25 cellular contexts compared by ENCODE assay signal in the genomic region with DNA sequence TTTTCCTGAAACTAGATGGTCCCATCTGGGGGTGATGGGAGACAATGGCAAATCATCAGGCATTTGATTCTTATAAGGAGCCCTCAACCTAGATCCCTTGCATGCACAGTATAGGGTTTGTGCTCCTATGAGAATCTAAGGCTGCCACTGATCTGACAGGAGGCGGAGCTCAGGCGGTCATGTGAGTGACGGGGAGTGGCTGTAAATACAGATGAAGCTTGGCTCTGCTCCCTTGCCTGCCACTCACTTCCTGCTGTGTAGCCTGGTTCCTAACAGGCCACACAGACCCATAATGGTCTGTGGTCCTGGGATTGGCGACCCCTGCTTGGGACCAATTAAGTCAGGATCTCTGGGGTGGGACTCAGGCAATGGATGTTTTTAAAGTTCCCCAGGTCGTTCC.
DNase-seq lines count a peak whose midpoint lies in the region; ATAC-seq, FAIRE-seq and TF ChIP-seq lines count a peak whose summit lies in the region.
"Had no signal": no experiment of that assay in that cellular context is flagged by ENCODE, and none has a peak within 500 bp of the region (broad histone marks: within the 10 kb centered on the region; RNA-seq: fewer than 3 reads in every experiment).

No MANE protein-coding gene starts in this region.

- no peak for ATAC-seq in GM18519 (IDR thresholded peaks at IDR 0.05; ENCODE audit: low FRiP score, unreplicated experiment)
- no peak for ATAC-seq in GM19351 (IDR thresholded peaks at IDR 0.05; ENCODE audit: unreplicated experiment)
- ATAC-seq: naive thymus-derived CD4-positive, alpha-beta T cell had no signal

- no peaks in the 10 kb centered on the region for H3K4me1 ChIP-seq in OCI-LY7 (ENCODE audit: insufficient read depth, low read length, poor library complexity, severe bottlenecking)
- H3K4me1 ChIP-seq in small intestine (ENCODE audit: control insufficient read depth in 2 of 2, insufficient read depth in 1 of 2, low read depth in 1 of 2, low read length in 1 of 2) = no peaks in the 10 kb centered on the region
- H3K4me1 ChIP-seq: Peyer's patch, right atrium auricular region, stomach had no signal

- FAIRE-seq in small intestine (lab: Jason Lieb, UNC) = no peak
- FAIRE-seq: HTR-8/SVneo, islet of Langerhans had no signal

- CTCF ChIA-PET in OCI-LY7 (lab: Charles Lee; ENCODE audit: unreplicated experiment) = no interaction called here

- POLR2A ChIA-PET in OCI-LY7 (lab: Charles Lee) = no interaction called here

- H2AFZ ChIP-seq in OCI-LY7 (ENCODE audit: low read length) = peak overlapping the region; percentile 24; the same call in 1 of the 2 replicates

- H4K20me1 ChIP-seq in OCI-LY7 (ENCODE audit: insufficient read depth, low read length) = no peaks in the 10 kb centered on the region

- BruUV-seq in OCI-LY7 (replicated peaks; lab: Mats Ljungman, UMichigan) = no TSS peak

- H3K4me2 ChIP-seq in OCI-LY7 (ENCODE audit: low read length) = no peak overlapping the region

- intact Hi-C loops in OCI-LY7 (cut with micrococcal nuclease; ENCODE audit: unreplicated experiment) = no loop called here
- intact Hi-C loops in posterior vena cava (cut with DNase I) = no loop called here

- no peaks in the 10 kb centered on the region for H3K79me2 ChIP-seq in OCI-LY7 (ENCODE audit: insufficient read depth, low read depth, low read length)

- H3K4me3 ChIP-seq in OCI-LY7 (ENCODE audit: low read depth, low read length, poor library complexity, severe bottlenecking) = no peak overlapping the region
- H3K4me3 ChIP-seq in small intestine (ENCODE audit: low read depth in 1 of 2, low read length in 2 of 2) = no peak overlapping the region
- H3K4me3 ChIP-seq: Peyer's patch, right atrium auricular region, stomach had no signal

- TF ChIP-seq CTCF in OCI-LY7 (conservative IDR thresholded peaks at IDR 0.05; ENCODE audit: low read length) = no peak

- H3K36me3 ChIP-seq in OCI-LY7 (ENCODE audit: insufficient read depth, low read length) (no peaks in the 10 kb centered on the region), small intestine (ENCODE audit: control insufficient read depth in 2 of 2, insufficient read depth in 2 of 2, low read length in 2 of 2) (no peaks in the 10 kb centered on the region)
- H3K36me3 ChIP-seq: Peyer's patch, right atrium auricular region, stomach had no signal

- H3K27ac ChIP-seq in OCI-LY7 (ENCODE audit: low read depth, low read length, poor library complexity, severe bottlenecking) (no peak overlapping the region), small intestine (ENCODE audit: low read depth in 1 of 2, low read length in 1 of 2) (no peak overlapping the region)
- H3K27ac ChIP-seq: Peyer's patch, right atrium auricular region, stomach, VCaP had no signal

- no peaks in the 10 kb centered on the region for H3K9me2 ChIP-seq in OCI-LY7 (ENCODE audit: insufficient read depth, low read length)

- H3K27me3 ChIP-seq in small intestine (ENCODE audit: control insufficient read depth in 2 of 2, insufficient read depth in 2 of 2, low read length in 2 of 2) = no peaks in the 10 kb centered on the region
- H3K27me3 ChIP-seq: Peyer's patch, right atrium auricular region, stomach had no signal

- peak; percentile 7 for DNase-seq in DMS79 treated with DMSO at 0.1 percent for 48 hours (lab: John Stamatoyannopoulos, UW)
- DNase-seq in DMS79 (lab: John Stamatoyannopoulos, UW) = no peak
- DNase-seq in OCI-LY7 (ENCODE audit: low spot score) = peak; percentile 8
- DNase-seq in globus pallidus (ENCODE audit: low spot score) = peak; percentile 71
- peak; percentile 20 for DNase-seq in small intestine
- DNase-seq in posterior vena cava (ENCODE audit: low spot score) = no peak
- DNase-seq: activated CD8-positive, alpha-beta memory T cell treated with anti-CD3 and anti-CD28 coated beads, Interleukin-2, amount 50 U/mL, for 48 hours; activated naive CD8-positive, alpha-beta T cell treated with anti-CD3 and anti-CD28 coated beads for 36 hours; effector CD8-positive, alpha-beta T cell; HCEC 1CT; hippocampal formation; Kasumi-1; mammary epithelial cell; naive thymus-derived CD4-positive, alpha-beta T cell; NCI-H1092; NCI-H1930; NCI-H226; stomach had no signal

- H3K9me3 ChIP-seq in OCI-LY7 (ENCODE audit: low read length) = no peaks in the 10 kb centered on the region
- H3K9me3 ChIP-seq in small intestine (ENCODE audit: control insufficient read depth, low read depth) = no peaks in the 10 kb centered on the region
- H3K9me3 ChIP-seq: Peyer's patch, right atrium auricular region, stomach had no signal

- WGBS in small intestine, 3 donors = 52 to 81% (median 56%) methylated on average over 5 of the region's 5 CpGs

Comparison
In these comparisons a context has a peak if more than half of its experiments do, and no peak if none do; other contexts are left out.
1. DNase-seq: peak in DMS79 treated with DMSO at 0.1 percent for 48 hours (single experiment), OCI-LY7 (single experiment), globus pallidus (single experiment) and small intestine (single experiment); none in DMS79 (single experiment) and posterior vena cava (single experiment).